ENCODE assay signal across 8 cellular contexts in the genomic region with DNA sequence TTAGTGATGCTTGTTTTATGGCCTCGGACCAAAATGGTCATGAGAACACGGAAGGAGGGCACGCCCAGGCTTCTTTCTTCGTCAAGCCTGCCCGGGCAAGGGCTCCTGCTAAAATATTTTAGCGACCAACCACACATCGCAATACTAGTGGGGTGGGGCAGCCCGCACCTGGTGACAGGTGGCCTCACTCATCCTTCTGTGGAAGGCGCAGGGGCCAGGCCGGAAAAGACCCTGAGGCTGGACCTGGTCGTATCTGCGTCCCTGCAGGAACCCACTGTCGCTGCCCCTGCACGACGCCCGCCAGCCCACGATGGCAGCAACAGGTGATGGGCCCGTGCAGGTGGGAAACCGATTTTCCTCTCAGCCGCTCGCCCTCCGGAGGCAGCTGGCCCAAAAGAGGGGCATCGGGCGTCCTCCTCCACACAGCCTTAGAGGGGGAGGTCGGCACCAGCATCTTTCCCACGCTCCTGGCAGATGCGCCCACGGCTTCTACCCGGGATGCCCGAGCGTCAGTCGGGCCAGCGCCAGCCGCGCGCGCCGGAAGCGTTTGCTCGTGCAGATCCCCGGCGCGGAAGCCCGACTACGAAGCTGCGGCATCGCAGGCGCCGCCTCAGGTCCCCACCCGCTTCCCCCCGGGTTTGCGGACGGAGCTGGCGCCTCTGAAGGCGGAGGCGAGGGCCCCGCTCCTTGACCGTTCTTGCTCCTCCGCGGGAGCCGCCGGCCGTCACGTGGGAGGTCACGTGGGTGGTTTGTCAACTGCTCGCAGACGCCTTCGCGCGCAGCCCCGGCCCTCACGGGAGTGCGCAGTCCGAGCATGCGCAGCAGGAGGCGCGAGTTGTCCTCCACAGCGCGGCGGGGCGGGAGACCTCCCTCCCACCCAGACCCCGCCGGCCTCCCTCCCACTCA. TPM values are rescaled to one million over a fixed set of nuclear protein-coding genes. Genes with fewer than 3 reads are reported as not detected.
A peak's percentile ranks its signal among the peaks of the same experiment; 100 is the strongest.
DNase-seq lines count a peak whose midpoint lies in the region; ATAC-seq and TF ChIP-seq lines count a peak whose summit lies in the region.

No MANE protein-coding gene starts in this region.

- TF ChIP-seq POLR2A in uterus (IDR thresholded peaks at IDR 0.05): peak; percentile 84 to 89

- H3K79me2 ChIP-seq in hepatocyte: no peaks in the 10 kb centered on the region

- H2AFZ ChIP-seq in hepatocyte: peak overlapping the region; percentile 73

- WGBS in hepatocyte (ENCODE audit: low lambda C conversion rate, missing lambda C conversion rate): 26% methylated on average over 64 of the region's 83 CpGs

- intact Hi-C loops in uterus (cut with DNase I; ENCODE audit: low total_unique reads): loop anchor here (10.0 kb wide), 1 partner anchor 58 kb away; no protein-coding TSS in a partner anchor

- peaks cover 3% of the 10 kb centered on the region for H3K4me1 ChIP-seq in hepatocyte (ENCODE audit: insufficient read depth)
- peaks cover 9% of the 10 kb centered on the region for H3K4me1 ChIP-seq in rectal smooth muscle tissue (ENCODE audit: control insufficient read depth, insufficient read depth, low read length)
- peaks cover 4 to 5% of the 10 kb centered on the region in 2 donors for H3K4me1 ChIP-seq in uterus

- peak overlapping the region; percentile 59 for H3K27ac ChIP-seq in hepatocyte
- H3K27ac ChIP-seq in rectal smooth muscle tissue (ENCODE audit: low read depth, low read length): peak overlapping the region; percentile 85
- peak overlapping the region; percentile 91 to 94 for H3K27ac ChIP-seq in uterus

- H4K20me1 ChIP-seq in hepatocyte (ENCODE audit: insufficient read depth, poor library complexity, severe bottlenecking): no peaks in the 10 kb centered on the region

- DNase-seq in NCI-H1930 (lab: John Stamatoyannopoulos, UW) (peak; percentile 94 to 96), T1000 (lab: John Stamatoyannopoulos, UW) (peak; percentile 91), astrocyte of the cerebellum (ENCODE audit: low read depth) (peak; percentile 73), hepatocyte (ENCODE audit: low spot score) (peak; percentile 99), uterus (peak; percentile 96)

- peak; percentile 61 for ATAC-seq in HG02840 (IDR thresholded peaks at IDR 0.05; ENCODE audit: low FRiP score, unreplicated experiment)

- H3K9me3 ChIP-seq in hepatocyte (ENCODE audit: low read depth): no peaks in the 10 kb centered on the region
- no peaks in the 10 kb centered on the region for H3K9me3 ChIP-seq in uterus

- H3K4me3 ChIP-seq in GM12875 (ENCODE audit: low read depth, low read length) (peak overlapping the region; percentile 58), astrocyte of the cerebellum (ENCODE audit: low read depth, low read length) (peak overlapping the region; percentile 61), hepatocyte (peak overlapping the region; percentile 41), rectal smooth muscle tissue (ENCODE audit: low read length) (peak overlapping the region; percentile 78), uterus (peak overlapping the region; percentile 61 to 96)

- TF ChIP-seq CTCF in GM12875 (IDR thresholded peaks at IDR 0.05; ENCODE audit: borderline replicate concordance, insufficient read depth, low read depth, low read length) (no peak), astrocyte of the cerebellum (IDR thresholded peaks at IDR 0.05; ENCODE audit: low read depth, low read length, missing control alignments) (no peak), hepatocyte (IDR thresholded peaks at IDR 0.05; ENCODE audit: poor library complexity) (no peak), uterus (IDR thresholded peaks at IDR 0.05) (no peak)

- in situ Hi-C loops in astrocyte of the cerebellum (cut with HindIII; ENCODE audit: low sequenced_read_pairs): no loop called here

- H3K4me2 ChIP-seq in hepatocyte: peak overlapping the region; percentile 98

- no peaks in the 10 kb centered on the region for H3K27me3 ChIP-seq in hepatocyte
- no peaks in the 10 kb centered on the region for H3K27me3 ChIP-seq in rectal smooth muscle tissue (ENCODE audit: control insufficient read depth, insufficient read depth, low read length)
- no peaks in the 10 kb centered on the region for H3K27me3 ChIP-seq in uterus

- H3K36me3 ChIP-seq in hepatocyte (replicated peaks; ENCODE audit: insufficient read depth, low read depth) (no peaks in the 10 kb centered on the region), rectal smooth muscle tissue (ENCODE audit: control insufficient read depth, insufficient read depth, low read length) (no peaks in the 10 kb centered on the region), uterus (no peaks in the 10 kb centered on the region)

- peak overlapping the region; percentile 73 for H3K9ac ChIP-seq in rectal smooth muscle tissue (ENCODE audit: low read length)

- no peaks in the 10 kb centered on the region for H3K9me2 ChIP-seq in hepatocyte (replicated peaks; ENCODE audit: insufficient read depth)

RNA-seq across cellular contexts. Expression of gene FOXK2, which starts 22.8 kb away (rescaled TPM):
- total RNA-seq in hepatocyte (30.2 and 40.9 TPM in 2 replicates), uterus (10 to 100 TPM; 15.9 to 70.9 (median 42.7) TPM)
- 29.5 and 37.7 TPM in 2 replicates for polyA plus RNA-seq in hepatocyte

RNA-seq across cellular contexts. Expression of gene NARF, which starts 38.2 kb away (rescaled TPM):
- total RNA-seq in hepatocyte (43.9 and 54.9 TPM in 2 replicates), uterus (10 to 100 TPM; 15.3 to 55.5 (median 33.3) TPM)
- polyA plus RNA-seq in hepatocyte: 91.8 and 96.2 TPM in 2 replicates

RNA-seq across cellular contexts. Expression of gene CYBC1, which starts 46.2 kb away (rescaled TPM):
- total RNA-seq in hepatocyte (61.9 and 64.6 TPM in 2 replicates), uterus (10 to 100 TPM; 12.0 to 93.7 (median 32.5) TPM)
- 76.6 and 81.6 TPM in 2 replicates for polyA plus RNA-seq in hepatocyte

Comparison
In these comparisons a context has a peak if more than half of its experiments do, and no peak if none do; other contexts are left out.
1. Peak in every context shown above with its lines: DNase-seq, ATAC-seq, H3K4me3 ChIP-seq and H3K27ac ChIP-seq.